1 cellular context compared by ENCODE assay signal in the genomic region with DNA sequence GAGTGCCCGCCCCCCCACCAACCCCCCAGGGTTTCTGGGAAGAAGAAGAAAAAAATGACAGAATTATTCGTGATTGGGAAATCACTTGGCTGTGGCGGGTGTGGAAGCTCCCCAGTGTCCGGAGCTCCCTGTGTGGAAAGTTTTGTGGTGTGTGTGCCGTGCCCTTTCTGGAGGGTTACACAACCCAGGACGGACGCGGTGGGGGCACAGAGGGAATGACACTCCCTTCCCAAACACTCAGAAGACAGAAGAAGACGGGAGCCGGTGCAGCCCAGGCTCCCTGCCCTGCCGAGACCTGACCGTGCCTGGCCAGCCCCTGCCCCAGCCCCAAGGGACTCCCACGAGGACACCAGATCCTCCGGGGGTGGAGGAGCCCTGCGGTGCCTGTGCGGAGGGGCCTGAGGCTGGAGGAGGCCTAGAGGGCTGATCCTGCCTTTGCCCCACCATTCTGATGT.
TF ChIP-seq lines count a peak whose summit lies in the region.

No MANE protein-coding gene starts in this region.

TF ChIP-seq in H1, 55 proteins besides CTCF, POLR2A, EP300 and RAD21 (continued from another document):
- TF ChIP-seq PHF8 (conservative IDR thresholded peaks at IDR 0.05; ENCODE audit: low read depth, low read length) (no peak), POU5F1 (IDR thresholded peaks at IDR 0.05; ENCODE audit: low read depth, low read length) (no peak), ZNF274 (IDR thresholded peaks at IDR 0.05; ENCODE audit: borderline replicate concordance, extremely low read depth, low read length) (no peak), GTF2F1 (IDR thresholded peaks at IDR 0.05; ENCODE audit: borderline replicate concordance, low read depth, low read length) (no peak), HDAC6 (IDR thresholded peaks at IDR 0.05; ENCODE audit: low read depth, low read length) (no peak)
